ENCODE assay signal across 11 cellular contexts in genomic region chr3:184813357-184813756, GRCh38. TPM values are rescaled to one million over a fixed set of nuclear protein-coding genes. Genes with fewer than 3 reads are reported as not detected.
A peak's percentile ranks its signal among the peaks of the same experiment; 100 is the strongest.
DNase-seq lines count a peak whose midpoint lies in the region; ATAC-seq and TF ChIP-seq lines count a peak whose summit lies in the region.
"Had no signal": no experiment of that assay in that cellular context is flagged by ENCODE, and none has a peak within 500 bp of the region (broad histone marks: within the 10 kb centered on the region; RNA-seq: fewer than 3 reads in every experiment).

No MANE protein-coding gene starts in this region.

- no peak for TF ChIP-seq CTCF in activated B cell treated with CpG ODN at 0.5 μM for 24 hours (IDR thresholded peaks at IDR 0.05)
- TF ChIP-seq CTCF in stomach (IDR thresholded peaks at IDR 0.05) = no peak

- no peak for TF ChIP-seq POLR2A in stomach (IDR thresholded peaks at IDR 0.05)

- no peak overlapping the region for H3K27ac Mint-ChIP-seq in activated T-cell treated with anti-CD3 and anti-CD28 coated beads, Interleukin-2, amount 50 U/mL, for 72 hours
- no peak overlapping the region for H3K27ac Mint-ChIP-seq in activated B cell treated with CpG ODN at 0.5 μM for 24 hours

- no peaks in the 10 kb centered on the region for H3K9me3 ChIP-seq in iPS-15b (ENCODE audit: control insufficient read depth, insufficient read depth, low read length)
- no peaks in the 10 kb centered on the region for H3K9me3 ChIP-seq in stomach
- H3K9me3 ChIP-seq: gastroesophageal sphincter, prostate gland had no signal

- H3K27ac ChIP-seq in stomach (no peak overlapping the region), substantia nigra (ENCODE audit: low read depth, low read length, poor library complexity, severe bottlenecking) (no peak overlapping the region)

- H3K9ac ChIP-seq in iPS-15b (ENCODE audit: low read depth, low read length) = no peak overlapping the region

- WGBS in stomach, 5 donors = 77 to 86% (median 84%) methylated on average over 3 of the region's 3 CpGs

- peaks cover 6% of the 10 kb centered on the region in 2 donors for H3K36me3 Mint-ChIP-seq in activated T-cell treated with anti-CD3 and anti-CD28 coated beads, Interleukin-2, amount 50 U/mL, for 72 hours (ENCODE audit: insufficient read depth in 2 of 2)
- H3K36me3 Mint-ChIP-seq in activated B cell treated with CpG ODN at 0.5 μM for 24 hours (ENCODE audit: low read depth) = peaks cover 17% of the 10 kb centered on the region

- CTCF ChIA-PET in activated B cell treated with CpG ODN at 0.5 μM for 24 hours (lab: Charles Lee) = no interaction called here

- DNase-seq in activated T-cell treated with anti-CD3 and anti-CD28 coated beads, Interleukin-2, amount 50 U/mL, for 72 hours = no peak
- no peak for DNase-seq in activated T-cell treated with anti-CD3 and anti-CD28 coated beads, Interleukin-2, amount 50 U/mL, for 48 hours
- DNase-seq in activated B cell treated with CpG ODN at 0.5 μM for 24 hours (no peak), stomach (no peak), 8988T (no peak), foreskin melanocyte (no peak), substantia nigra (lab: John Stamatoyannopoulos, UW) (no peak)
- DNase-seq: activated effector memory CD4-positive, alpha-beta T cell treated with Interleukin-2 at 50 U/mL for 16 hours had no signal

- peaks cover 1 to 2% of the 10 kb centered on the region in 2 donors for H3K9me3 Mint-ChIP-seq in activated T-cell treated with anti-CD3 and anti-CD28 coated beads, Interleukin-2, amount 50 U/mL, for 72 hours
- H3K9me3 Mint-ChIP-seq in activated B cell treated with CpG ODN at 0.5 μM for 24 hours = no peaks in the 10 kb centered on the region

- ATAC-seq in activated T-cell treated with anti-CD3 and anti-CD28 coated beads, Interleukin-2, amount 50 U/mL, for 72 hours (replicated peaks in 1 of 2) = no peak
- no peak for ATAC-seq in activated B cell treated with CpG ODN at 0.5 μM for 24 hours (ENCODE audit: low read depth)

- H3K4me3 ChIP-seq in iPS-15b (ENCODE audit: low read depth, low read length) (peak overlapping the region; percentile 88), stomach (peak overlapping the region; percentile 75 to 90 (median 82))

- H3K4me1 ChIP-seq in iPS-15b (ENCODE audit: control insufficient read depth, insufficient read depth, low read length) = no peaks in the 10 kb centered on the region
- peaks cover 10 to 35% (median 19%) of the 10 kb centered on the region in 4 donors for H3K4me1 ChIP-seq in stomach
- H3K4me1 ChIP-seq: prostate gland had no signal

- POLR2A ChIA-PET in activated B cell treated with CpG ODN at 0.5 μM for 24 hours (lab: Charles Lee) = interaction anchor here (1.9 kb wide), 1 partner anchor 252 kb away, joined by 5 read pairs; the partner anchor contains the start of gene EPHB3

- intact Hi-C loops in activated B cell treated with CpG ODN at 0.5 μM for 24 hours (cut with micrococcal nuclease) (loop anchor here (2.0 to 10.0 kb wide), 5 partner anchors 101 to 929 kb away; partner anchors contain the start of genes ALG3, EEF1AKMT4, MAGEF1 and PARL), stomach (cut with DNase I; ENCODE audit: low total_unique reads) (no loop called here)

- no peak for TF ChIP-seq EP300 in stomach (IDR thresholded peaks at IDR 0.05)

- H3K4me1 Mint-ChIP-seq in activated T-cell treated with anti-CD3 and anti-CD28 coated beads, Interleukin-2, amount 50 U/mL, for 72 hours (ENCODE audit: low read depth) = peaks cover 76% of the 10 kb centered on the region
- peaks cover 24% of the 10 kb centered on the region for H3K4me1 Mint-ChIP-seq in activated B cell treated with CpG ODN at 0.5 μM for 24 hours

- H3K27me3 ChIP-seq in iPS-15b (ENCODE audit: control insufficient read depth, insufficient read depth, low read length) = peaks cover 6% of the 10 kb centered on the region
- H3K27me3 ChIP-seq in stomach = no peaks in the 10 kb centered on the region
- H3K27me3 ChIP-seq: gastroesophageal sphincter had no signal

- H3K36me3 ChIP-seq in iPS-15b (ENCODE audit: control insufficient read depth, insufficient read depth, low read length) (no peaks in the 10 kb centered on the region), stomach (peaks cover 0 to 16% (median 12%) of the 10 kb centered on the region in 4 donors)
- H3K36me3 ChIP-seq: prostate gland had no signal

- H3K27me3 Mint-ChIP-seq in activated T-cell treated with anti-CD3 and anti-CD28 coated beads, Interleukin-2, amount 50 U/mL, for 72 hours (ENCODE audit: low read depth) = no peaks in the 10 kb centered on the region
- no peaks in the 10 kb centered on the region for H3K27me3 Mint-ChIP-seq in activated B cell treated with CpG ODN at 0.5 μM for 24 hours

- peak overlapping the region; percentile 87 to 89 for H3K4me3 Mint-ChIP-seq in activated T-cell treated with anti-CD3 and anti-CD28 coated beads, Interleukin-2, amount 50 U/mL, for 72 hours
- peak overlapping the region; percentile 96 for H3K4me3 Mint-ChIP-seq in activated B cell treated with CpG ODN at 0.5 μM for 24 hours

RNA-seq across cellular contexts. Expression of gene VPS8, which starts 1.4 kb away (rescaled TPM):
- 100 to 1,000 TPM in 1 of 2 donors, 10 to 100 TPM in 1; 86.6 to 104 TPM for total RNA-seq in activated T-cell treated with anti-CD3 and anti-CD28 coated beads, Interleukin-2, amount 50 U/mL, for 72 hours
- total RNA-seq in activated B cell treated with CpG ODN at 0.5 μM for 24 hours = 57.4 and 68.8 TPM in 2 replicates
- 100 to 1,000 TPM in 1 of 5 donors, 10 to 100 TPM in 4; 34.8 to 126 (median 48.1) TPM for total RNA-seq in stomach
- polyA plus RNA-seq in stomach = 10 to 100 TPM in 2 of 3 donors, 1 to 10 TPM in 1; 7.5 to 11.9 (median 10.1) TPM
